2 cellular contexts compared by ENCODE assay signal in genomic region chr5:135559342-135559741, GRCh38.
TF ChIP-seq lines count a peak whose summit lies in the region.

No MANE protein-coding gene starts in this region.

TF ChIP-seq in HEK293T, 16 proteins besides CTCF, POLR2A, EP300 and RAD21 (continued from another document):
- TF ChIP-seq PKNOX1 (IDR thresholded peaks at IDR 0.05) (0 out of 2 replicates have a peak, but pooled peaks have one; percentile 20), SUZ12 (IDR thresholded peaks at IDR 0.05) (no peak)

TF ChIP-seq in SK-N-SH, 30 proteins besides CTCF, POLR2A, EP300 and RAD21 (continued from another document):
- TF ChIP-seq USF2 (IDR thresholded peaks at IDR 0.05; ENCODE audit: borderline replicate concordance, low read depth, low read length) (no peak), FOSL2 (IDR thresholded peaks at IDR 0.05; ENCODE audit: borderline replicate concordance, low read depth) (no peak), EZH2phosphoT487 (IDR thresholded peaks at IDR 0.05; ENCODE audit: borderline replicate concordance, low read depth) (no peak), SMC3 (IDR thresholded peaks at IDR 0.05; ENCODE audit: low read depth, low read length) (no peak), ELF1 (IDR thresholded peaks at IDR 0.05) (no peak)
TF ChIP-seq in SK-N-SH: peak in this region for 1.
